2 cellular contexts compared by ENCODE assay signal in the genomic region with DNA sequence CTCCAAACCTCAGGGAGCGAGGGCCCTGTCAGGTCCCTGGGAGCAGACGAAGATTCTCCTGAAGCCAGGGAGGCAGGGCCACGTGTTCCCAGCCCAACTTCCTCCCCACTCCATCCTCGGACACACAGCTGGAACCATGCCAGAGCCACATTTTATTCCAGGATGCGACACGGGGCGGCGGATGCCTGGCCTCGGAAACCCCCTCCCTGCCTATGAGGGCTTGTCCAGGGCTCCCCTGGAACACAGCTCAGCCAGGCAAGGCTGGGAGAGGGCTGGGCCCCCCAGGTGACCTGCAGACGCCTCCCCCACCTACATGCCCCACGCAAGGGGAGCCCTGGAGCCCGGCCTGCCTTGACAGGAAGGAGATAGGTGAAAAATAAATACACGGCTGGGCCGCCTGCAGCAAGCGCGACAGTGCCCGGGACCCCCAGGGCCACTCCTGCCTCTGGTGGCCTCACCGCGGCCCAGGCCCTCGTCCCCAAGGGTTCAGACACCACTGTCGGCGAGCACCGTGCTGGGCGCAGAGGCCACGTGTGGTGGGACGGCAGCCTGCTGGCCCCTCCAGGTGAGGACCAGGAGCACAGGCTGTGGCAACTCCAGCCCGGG.
TF ChIP-seq lines count a peak whose summit lies in the region.

No MANE protein-coding gene starts in this region.

TF ChIP-seq in IMR-90, 13 proteins besides CTCF, POLR2A, EP300 and RAD21:
- TF ChIP-seq SMC3 (IDR thresholded peaks at IDR 0.05; ENCODE audit: low read depth, low read length) = no peak
- TF ChIP-seq, protein P1, sequence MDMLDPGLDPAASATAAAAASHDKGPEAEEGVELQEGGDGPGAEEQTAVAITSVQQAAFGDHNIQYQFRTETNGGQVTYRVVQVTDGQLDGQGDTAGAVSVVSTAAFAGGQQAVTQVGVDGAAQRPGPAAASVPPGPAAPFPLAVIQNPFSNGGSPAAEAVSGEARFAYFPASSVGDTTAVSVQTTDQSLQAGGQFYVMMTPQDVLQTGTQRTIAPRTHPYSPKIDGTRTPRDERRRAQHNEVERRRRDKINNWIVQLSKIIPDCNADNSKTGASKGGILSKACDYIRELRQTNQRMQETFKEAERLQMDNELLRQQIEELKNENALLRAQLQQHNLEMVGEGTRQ (IDR thresholded peaks at IDR 0.05; ENCODE audit: low read depth, low read length) = 0 out of 2 replicates have a peak, but pooled peaks have one; percentile 21

TF ChIP-seq in endothelial cell of umbilical vein, 7 proteins besides CTCF, POLR2A, EP300 and RAD21:
- peak; percentile 38 for TF ChIP-seq MYC (IDR thresholded peaks at IDR 0.05; ENCODE audit: low read depth, low read length)
- TF ChIP-seq, protein P2, sequence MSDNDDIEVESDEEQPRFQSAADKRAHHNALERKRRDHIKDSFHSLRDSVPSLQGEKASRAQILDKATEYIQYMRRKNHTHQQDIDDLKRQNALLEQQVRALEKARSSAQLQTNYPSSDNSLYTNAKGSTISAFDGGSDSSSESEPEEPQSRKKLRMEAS (IDR thresholded peaks at IDR 0.05; ENCODE audit: insufficient read depth, insufficient read length) = peak; percentile 79
- TF ChIP-seq GATA2 (IDR thresholded peaks at IDR 0.05; ENCODE audit: insufficient read depth, insufficient read length, low read depth, low read length) = no peak
- TF ChIP-seq POLR2AphosphoS5 (IDR thresholded peaks at IDR 0.05; ENCODE audit: insufficient read depth, low read depth, low read length) = no peak
- no peak for TF ChIP-seq JUN (IDR thresholded peaks at IDR 0.05; ENCODE audit: borderline replicate concordance, insufficient read depth, insufficient read length, low read depth)
- no peak for TF ChIP-seq FOS (IDR thresholded peaks at IDR 0.05; ENCODE audit: borderline replicate concordance, insufficient read depth, low read length)
- no peak for TF ChIP-seq EZH2 (IDR thresholded peaks at IDR 0.05; ENCODE audit: borderline replicate concordance, low read depth, low read length, severe bottlenecking)
